In the genomic region with DNA sequence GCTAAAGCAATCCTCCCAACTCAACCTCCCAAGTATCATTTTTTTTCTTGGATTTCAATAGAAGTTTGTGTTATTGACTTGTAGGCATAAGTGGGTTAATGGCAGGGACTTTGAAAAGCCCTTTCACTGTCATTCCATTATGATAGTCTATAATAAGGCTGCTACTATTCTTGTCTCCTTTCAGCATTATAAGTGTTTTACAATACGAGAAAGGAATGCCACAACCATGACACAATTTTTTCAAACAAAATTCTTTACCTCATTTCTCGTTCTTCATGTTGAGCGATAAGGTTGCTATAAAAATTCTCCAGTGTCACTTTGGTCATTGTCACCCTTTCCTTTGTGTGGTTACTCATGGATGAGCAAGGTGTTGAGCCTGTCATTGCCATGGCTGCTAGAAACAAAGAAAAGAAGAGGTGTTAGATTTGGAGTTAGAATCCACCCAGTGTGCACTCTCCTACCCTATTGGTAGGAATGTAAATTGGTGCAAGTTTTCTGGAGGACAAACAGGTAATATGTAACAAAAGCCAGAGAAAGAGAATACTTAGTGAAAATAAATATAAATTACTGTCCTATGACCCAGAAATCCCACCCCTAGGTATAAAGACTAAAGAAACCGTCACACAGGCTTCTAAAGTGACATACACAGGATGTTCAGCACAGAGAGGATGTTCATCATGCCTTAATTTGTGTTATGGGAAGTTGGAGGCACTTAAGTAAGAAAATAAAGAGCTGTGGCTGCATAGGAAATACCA, we compare ENCODE assay signal across 1 cellular context.
TF ChIP-seq lines count a peak whose summit lies in the region.

No MANE protein-coding gene starts in this region.

TF ChIP-seq in GM23338, 12 proteins besides CTCF, POLR2A, EP300 and RAD21 (continued from another document):
- TF ChIP-seq ZNF462 (CRISPR knock-in tag; IDR thresholded peaks at IDR 0.05) (no peak), REST (IDR thresholded peaks at IDR 0.05; ENCODE audit: unreplicated experiment) (no peak), NANOG (IDR thresholded peaks at IDR 0.05; ENCODE audit: borderline replicate concordance) (no peak)
TF ChIP-seq in GM23338: peak in this region for 0.
